ENCODE assay signal across 2 cellular contexts in genomic region chr10:17106991-17107390, GRCh38.
TF ChIP-seq lines count a peak whose summit lies in the region.

No MANE protein-coding gene starts in this region.

TF ChIP-seq in HepG2, 621 proteins besides CTCF, POLR2A, EP300 and RAD21:
- TF ChIP-seq ZNF468 (CRISPR knock-in tag; IDR thresholded peaks at IDR 0.05) (no peak), CEBPB (IDR thresholded peaks at IDR 0.05; ENCODE audit: borderline replicate concordance, low read depth, low read length) (peak; percentile 55; the same call in 1 of the 2 replicates), PATZ1 (CRISPR knock-in tag; IDR thresholded peaks at IDR 0.05) (no peak), ZNF383 (CRISPR knock-in tag; IDR thresholded peaks at IDR 0.05; ENCODE audit: borderline replicate concordance) (no peak), MAFK (conservative IDR thresholded peaks at IDR 0.05 in 1 of 2, IDR thresholded peaks at IDR 0.05 in 1 of 2; ENCODE audit: low read length in 2 of 2) (no peak), ZNF570 (CRISPR knock-in tag; IDR thresholded peaks at IDR 0.05; ENCODE audit: borderline replicate concordance) (no peak)
- TF ChIP-seq, protein P1, sequence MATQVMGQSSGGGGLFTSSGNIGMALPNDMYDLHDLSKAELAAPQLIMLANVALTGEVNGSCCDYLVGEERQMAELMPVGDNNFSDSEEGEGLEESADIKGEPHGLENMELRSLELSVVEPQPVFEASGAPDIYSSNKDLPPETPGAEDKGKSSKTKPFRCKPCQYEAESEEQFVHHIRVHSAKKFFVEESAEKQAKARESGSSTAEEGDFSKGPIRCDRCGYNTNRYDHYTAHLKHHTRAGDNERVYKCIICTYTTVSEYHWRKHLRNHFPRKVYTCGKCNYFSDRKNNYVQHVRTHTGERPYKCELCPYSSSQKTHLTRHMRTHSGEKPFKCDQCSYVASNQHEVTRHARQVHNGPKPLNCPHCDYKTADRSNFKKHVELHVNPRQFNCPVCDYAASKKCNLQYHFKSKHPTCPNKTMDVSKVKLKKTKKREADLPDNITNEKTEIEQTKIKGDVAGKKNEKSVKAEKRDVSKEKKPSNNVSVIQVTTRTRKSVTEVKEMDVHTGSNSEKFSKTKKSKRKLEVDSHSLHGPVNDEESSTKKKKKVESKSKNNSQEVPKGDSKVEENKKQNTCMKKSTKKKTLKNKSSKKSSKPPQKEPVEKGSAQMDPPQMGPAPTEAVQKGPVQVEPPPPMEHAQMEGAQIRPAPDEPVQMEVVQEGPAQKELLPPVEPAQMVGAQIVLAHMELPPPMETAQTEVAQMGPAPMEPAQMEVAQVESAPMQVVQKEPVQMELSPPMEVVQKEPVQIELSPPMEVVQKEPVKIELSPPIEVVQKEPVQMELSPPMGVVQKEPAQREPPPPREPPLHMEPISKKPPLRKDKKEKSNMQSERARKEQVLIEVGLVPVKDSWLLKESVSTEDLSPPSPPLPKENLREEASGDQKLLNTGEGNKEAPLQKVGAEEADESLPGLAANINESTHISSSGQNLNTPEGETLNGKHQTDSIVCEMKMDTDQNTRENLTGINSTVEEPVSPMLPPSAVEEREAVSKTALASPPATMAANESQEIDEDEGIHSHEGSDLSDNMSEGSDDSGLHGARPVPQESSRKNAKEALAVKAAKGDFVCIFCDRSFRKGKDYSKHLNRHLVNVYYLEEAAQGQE (IDR thresholded peaks at IDR 0.05; ENCODE audit: borderline replicate concordance in 1 of 2, low read depth in 1 of 2, low read length in 2 of 2), result no peak

TF ChIP-seq in K562, 482 proteins besides CTCF, POLR2A, EP300 and RAD21:
- TF ChIP-seq CEBPG (CRISPR knock-in tag; IDR thresholded peaks at IDR 0.05), result no peak
- TF ChIP-seq CEBPG (tag; conservative IDR thresholded peaks at IDR 0.05 in 1 of 2, IDR thresholded peaks at IDR 0.05 in 1 of 2), result peak; percentile 58 to 64; a peak in 3 of 4 replicates
- TF ChIP-seq E2F1 (CRISPR knock-in tag; IDR thresholded peaks at IDR 0.05), result no peak
- TF ChIP-seq, protein P2, sequence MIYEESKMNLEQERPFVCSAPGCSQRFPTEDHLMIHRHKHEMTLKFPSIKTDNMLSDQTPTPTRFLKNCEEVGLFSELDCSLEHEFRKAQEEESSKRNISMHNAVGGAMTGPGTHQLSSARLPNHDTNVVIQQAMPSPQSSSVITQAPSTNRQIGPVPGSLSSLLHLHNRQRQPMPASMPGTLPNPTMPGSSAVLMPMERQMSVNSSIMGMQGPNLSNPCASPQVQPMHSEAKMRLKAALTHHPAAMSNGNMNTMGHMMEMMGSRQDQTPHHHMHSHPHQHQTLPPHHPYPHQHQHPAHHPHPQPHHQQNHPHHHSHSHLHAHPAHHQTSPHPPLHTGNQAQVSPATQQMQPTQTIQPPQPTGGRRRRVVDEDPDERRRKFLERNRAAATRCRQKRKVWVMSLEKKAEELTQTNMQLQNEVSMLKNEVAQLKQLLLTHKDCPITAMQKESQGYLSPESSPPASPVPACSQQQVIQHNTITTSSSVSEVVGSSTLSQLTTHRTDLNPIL (CRISPR knock-in tag; IDR thresholded peaks at IDR 0.05), result no peak
- peak; percentile 77 for TF ChIP-seq CEBPB (tag; IDR thresholded peaks at IDR 0.05)
- TF ChIP-seq, protein P3, sequence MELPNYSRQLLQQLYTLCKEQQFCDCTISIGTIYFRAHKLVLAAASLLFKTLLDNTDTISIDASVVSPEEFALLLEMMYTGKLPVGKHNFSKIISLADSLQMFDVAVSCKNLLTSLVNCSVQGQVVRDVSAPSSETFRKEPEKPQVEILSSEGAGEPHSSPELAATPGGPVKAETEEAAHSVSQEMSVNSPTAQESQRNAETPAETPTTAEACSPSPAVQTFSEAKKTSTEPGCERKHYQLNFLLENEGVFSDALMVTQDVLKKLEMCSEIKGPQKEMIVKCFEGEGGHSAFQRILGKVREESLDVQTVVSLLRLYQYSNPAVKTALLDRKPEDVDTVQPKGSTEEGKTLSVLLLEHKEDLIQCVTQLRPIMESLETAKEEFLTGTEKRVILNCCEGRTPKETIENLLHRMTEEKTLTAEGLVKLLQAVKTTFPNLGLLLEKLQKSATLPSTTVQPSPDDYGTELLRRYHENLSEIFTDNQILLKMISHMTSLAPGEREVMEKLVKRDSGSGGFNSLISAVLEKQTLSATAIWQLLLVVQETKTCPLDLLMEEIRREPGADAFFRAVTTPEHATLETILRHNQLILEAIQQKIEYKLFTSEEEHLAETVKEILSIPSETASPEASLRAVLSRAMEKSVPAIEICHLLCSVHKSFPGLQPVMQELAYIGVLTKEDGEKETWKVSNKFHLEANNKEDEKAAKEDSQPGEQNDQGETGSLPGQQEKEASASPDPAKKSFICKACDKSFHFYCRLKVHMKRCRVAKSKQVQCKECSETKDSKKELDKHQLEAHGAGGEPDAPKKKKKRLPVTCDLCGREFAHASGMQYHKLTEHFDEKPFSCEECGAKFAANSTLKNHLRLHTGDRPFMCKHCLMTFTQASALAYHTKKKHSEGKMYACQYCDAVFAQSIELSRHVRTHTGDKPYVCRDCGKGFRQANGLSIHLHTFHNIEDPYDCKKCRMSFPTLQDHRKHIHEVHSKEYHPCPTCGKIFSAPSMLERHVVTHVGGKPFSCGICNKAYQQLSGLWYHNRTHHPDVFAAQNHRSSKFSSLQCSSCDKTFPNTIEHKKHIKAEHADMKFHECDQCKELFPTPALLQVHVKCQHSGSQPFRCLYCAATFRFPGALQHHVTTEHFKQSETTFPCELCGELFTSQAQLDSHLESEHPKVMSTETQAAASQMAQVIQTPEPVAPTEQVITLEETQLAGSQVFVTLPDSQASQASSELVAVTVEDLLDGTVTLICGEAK (IDR thresholded peaks at IDR 0.05), result no peak
- TF ChIP-seq, protein P3 (CRISPR knock-in tag; IDR thresholded peaks at IDR 0.05), result no peak
- no peak for TF ChIP-seq ZC3H11A (IDR thresholded peaks at IDR 0.05; ENCODE audit: low read depth, low read length)
- no peak for TF ChIP-seq ZNF830 (CRISPR knock-in tag; IDR thresholded peaks at IDR 0.05)
TF ChIP-seq in K562: peak in this region for 2.
